8 cellular contexts compared by ENCODE assay signal in genomic region chr1:206816390-206817287, GRCh38. TPM values are rescaled to one million over a fixed set of nuclear protein-coding genes. Genes with fewer than 3 reads are reported as not detected.
DNase-seq lines count a peak whose midpoint lies in the region; ATAC-seq and TF ChIP-seq lines count a peak whose summit lies in the region.

No MANE protein-coding gene starts in this region.

- POLR2A ChIA-PET in activated CD4-positive, alpha-beta T cell treated with anti-CD3 and anti-CD28 coated beads for 36 hours (lab: Charles Lee), result interaction anchor here (0.6 to 1.4 kb wide), 11 partner anchors 11 to 520 kb away, joined by 3 to 17 read pairs (median 4); partner anchors contain the start of genes DYRK3 and PFKFB2
- POLR2A ChIA-PET in activated CD4-positive, alpha-beta memory T cell treated with anti-CD3 and anti-CD28 coated beads, Interleukin-2, amount 10 ng/mL, durations not matched to agents 7 days and 5 days (lab: Charles Lee), result interaction anchor here (0.6 to 2.2 kb wide), 11 partner anchors 12 to 230 kb away, joined by 3 to 21 read pairs (median 3); partner anchors contain the start of gene IL19

- H3K4me2 ChIP-seq in osteoblast (ENCODE audit: insufficient read depth, low read length), result no peak overlapping the region

- no peak for TF ChIP-seq CTCF in osteoblast (IDR thresholded peaks at IDR 0.05; ENCODE audit: extremely low read depth, low read depth, low read length)

- H3K27ac ChIP-seq in osteoblast (ENCODE audit: low read depth, low read length), result no peak overlapping the region

- H3K9me3 Mint-ChIP-seq in activated CD4-positive, alpha-beta T cell treated with anti-CD3 and anti-CD28 coated beads for 36 hours (ENCODE audit: low read depth), result peaks cover 12% of the 10 kb centered on the region
- peaks cover 19% of the 10 kb centered on the region for H3K9me3 Mint-ChIP-seq in activated CD4-positive, alpha-beta memory T cell treated with anti-CD3 and anti-CD28 coated beads, Interleukin-2, amount 10 ng/mL, durations not matched to agents 7 days and 5 days

- H3K4me1 ChIP-seq in osteoblast (ENCODE audit: insufficient read depth, low read length), result peaks cover 6% of the 10 kb centered on the region

- no peaks in the 10 kb centered on the region for H4K20me1 ChIP-seq in osteoblast (ENCODE audit: insufficient read depth, low read length)

- CTCF ChIA-PET in activated CD4-positive, alpha-beta T cell treated with anti-CD3 and anti-CD28 coated beads for 36 hours (lab: Charles Lee), result interaction anchor here (0.6 to 2.2 kb wide), 23 partner anchors 10 to 256 kb away, joined by 3 to 17 read pairs (median 4); partner anchors contain the start of gene DYRK3
- CTCF ChIA-PET in activated CD4-positive, alpha-beta memory T cell treated with anti-CD3 and anti-CD28 coated beads, Interleukin-2, amount 10 ng/mL, durations not matched to agents 7 days and 5 days (lab: Charles Lee), result interaction anchor here (0.6 to 2.3 kb wide), 18 partner anchors 7 to 182 kb away, joined by 3 to 20 read pairs (median 4); partner anchors contain the start of gene DYRK3

- H2AFZ ChIP-seq in osteoblast (ENCODE audit: low read length), result peak overlapping the region; percentile 18

- intact Hi-C loops in activated CD4-positive, alpha-beta T cell treated with anti-CD3 and anti-CD28 coated beads for 36 hours (cut with DNase I, micrococcal nuclease), result loop anchor here (1.0 to 5.0 kb wide), 6 partner anchors 13 to 96 kb away; no protein-coding TSS in a partner anchor

- peak overlapping the region; percentile 83 for H3K27ac Mint-ChIP-seq in activated CD4-positive, alpha-beta T cell treated with anti-CD3 and anti-CD28 coated beads for 36 hours
- H3K27ac Mint-ChIP-seq in activated CD4-positive, alpha-beta memory T cell treated with anti-CD3 and anti-CD28 coated beads, Interleukin-2, amount 10 ng/mL, durations not matched to agents 7 days and 5 days, result peak overlapping the region; percentile 85

- ATAC-seq in activated CD4-positive, alpha-beta T cell treated with anti-CD3 and anti-CD28 coated beads for 36 hours, result peak; percentile 96
- peak; percentile 76 for ATAC-seq in HG02943 (IDR thresholded peaks at IDR 0.05; ENCODE audit: low read depth, unreplicated experiment)

- H3K4me3 Mint-ChIP-seq in activated CD4-positive, alpha-beta T cell treated with anti-CD3 and anti-CD28 coated beads for 36 hours, result peak overlapping the region; percentile 10
- peak overlapping the region; percentile 0 for H3K4me3 Mint-ChIP-seq in activated CD4-positive, alpha-beta memory T cell treated with anti-CD3 and anti-CD28 coated beads, Interleukin-2, amount 10 ng/mL, durations not matched to agents 7 days and 5 days

- no peaks in the 10 kb centered on the region for H3K36me3 ChIP-seq in osteoblast (ENCODE audit: insufficient read depth, low read length)

- H3K27me3 ChIP-seq in osteoblast (ENCODE audit: insufficient read depth, low read length), result no peaks in the 10 kb centered on the region

- H3K27me3 Mint-ChIP-seq in activated CD4-positive, alpha-beta T cell treated with anti-CD3 and anti-CD28 coated beads for 36 hours, result peaks cover 2% of the 10 kb centered on the region
- no peaks in the 10 kb centered on the region for H3K27me3 Mint-ChIP-seq in activated CD4-positive, alpha-beta memory T cell treated with anti-CD3 and anti-CD28 coated beads, Interleukin-2, amount 10 ng/mL, durations not matched to agents 7 days and 5 days

- no peaks in the 10 kb centered on the region for H3K79me2 ChIP-seq in osteoblast (ENCODE audit: insufficient read depth, low read length)

- DNase-seq in activated CD4-positive, alpha-beta T cell treated with anti-CD3 and anti-CD28 coated beads for 36 hours, result peak; percentile 38
- no peak for DNase-seq in activated CD4-positive, alpha-beta T cell treated with anti-CD3 and anti-CD28 coated beads, Interleukin-2, amount 50 U/mL, for 4 hours
- peak; percentile 33 for DNase-seq in activated CD4-positive, alpha-beta memory T cell treated with anti-CD3 and anti-CD28 coated beads, Interleukin-2, amount 10 ng/mL, durations not matched to agents 7 days and 5 days
- DNase-seq in osteoblast (ENCODE audit: insufficient read length, low spot score, missing footprints) (no peak), NCI-H1105 (lab: John Stamatoyannopoulos, UW) (no peak), NCI-H1436 treated with DMSO at 0.1 percent for 48 hours (lab: John Stamatoyannopoulos, UW) (no peak), NCI-H2196 treated with DMSO at 0.1 percent for 48 hours (lab: John Stamatoyannopoulos, UW; ENCODE audit: unreplicated experiment) (no peak)

- no peaks in the 10 kb centered on the region for H3K9me3 ChIP-seq in osteoblast (ENCODE audit: low read depth, low read length)

- H3K4me1 Mint-ChIP-seq in activated CD4-positive, alpha-beta T cell treated with anti-CD3 and anti-CD28 coated beads for 36 hours, result peaks cover 26% of the 10 kb centered on the region
- peaks cover 40% of the 10 kb centered on the region for H3K4me1 Mint-ChIP-seq in activated CD4-positive, alpha-beta memory T cell treated with anti-CD3 and anti-CD28 coated beads, Interleukin-2, amount 10 ng/mL, durations not matched to agents 7 days and 5 days

- no peak overlapping the region for H3K4me3 ChIP-seq in osteoblast (ENCODE audit: insufficient read depth, low read length)

- H3K36me3 Mint-ChIP-seq in activated CD4-positive, alpha-beta T cell treated with anti-CD3 and anti-CD28 coated beads for 36 hours (ENCODE audit: low read depth), result peaks cover 2% of the 10 kb centered on the region
- peaks cover 20% of the 10 kb centered on the region for H3K36me3 Mint-ChIP-seq in activated CD4-positive, alpha-beta memory T cell treated with anti-CD3 and anti-CD28 coated beads, Interleukin-2, amount 10 ng/mL, durations not matched to agents 7 days and 5 days (ENCODE audit: low read depth)

RNA-seq across cellular contexts. Expression of gene IL10, which starts 44.3 kb away (rescaled TPM):
- total RNA-seq in activated CD4-positive, alpha-beta T cell treated with anti-CD3 and anti-CD28 coated beads for 36 hours, result 1 to 10 TPM; 1.3 to 1.6 TPM
- total RNA-seq in activated CD4-positive, alpha-beta memory T cell treated with anti-CD3 and anti-CD28 coated beads, Interleukin-2, amount 10 ng/mL, durations not matched to agents 7 days and 5 days, result 1 to 10 TPM in 1 of 2 experiments, under 1 TPM in 1; 0.73 to 1.9 TPM
- not detected in 2 replicates for total RNA-seq in osteoblast

RNA-seq across cellular contexts. Expression of gene IL19, which starts 46.1 kb away (rescaled TPM):
- total RNA-seq in activated CD4-positive, alpha-beta T cell treated with anti-CD3 and anti-CD28 coated beads for 36 hours, result not detected
- not detected for total RNA-seq in activated CD4-positive, alpha-beta memory T cell treated with anti-CD3 and anti-CD28 coated beads, Interleukin-2, amount 10 ng/mL, durations not matched to agents 7 days and 5 days
- total RNA-seq in osteoblast, result not detected in 2 replicates

RNA-seq across cellular contexts. Expression of gene IL20, which starts 48.8 kb away (rescaled TPM):
- total RNA-seq in activated CD4-positive, alpha-beta T cell treated with anti-CD3 and anti-CD28 coated beads for 36 hours, result not detected
- total RNA-seq in activated CD4-positive, alpha-beta memory T cell treated with anti-CD3 and anti-CD28 coated beads, Interleukin-2, amount 10 ng/mL, durations not matched to agents 7 days and 5 days, result not detected
- not detected in 2 replicates for total RNA-seq in osteoblast

Comparison
In these comparisons a context has a peak if more than half of its experiments do, and no peak if none do; other contexts are left out.
1. DNase-seq: peak in activated CD4-positive, alpha-beta T cell treated with anti-CD3 and anti-CD28 coated beads for 36 hours (single experiment) and activated CD4-positive, alpha-beta memory T cell treated with anti-CD3 and anti-CD28 coated beads, Interleukin-2, amount 10 ng/mL, durations not matched to agents 7 days and 5 days (single experiment); none in activated CD4-positive, alpha-beta T cell treated with anti-CD3 and anti-CD28 coated beads, Interleukin-2, amount 50 U/mL, for 4 hours (0 of 2), osteoblast (single experiment), NCI-H1105 (single experiment), NCI-H1436 treated with DMSO at 0.1 percent for 48 hours (single experiment) and NCI-H2196 treated with DMSO at 0.1 percent for 48 hours (single experiment).